In the genomic region with DNA sequence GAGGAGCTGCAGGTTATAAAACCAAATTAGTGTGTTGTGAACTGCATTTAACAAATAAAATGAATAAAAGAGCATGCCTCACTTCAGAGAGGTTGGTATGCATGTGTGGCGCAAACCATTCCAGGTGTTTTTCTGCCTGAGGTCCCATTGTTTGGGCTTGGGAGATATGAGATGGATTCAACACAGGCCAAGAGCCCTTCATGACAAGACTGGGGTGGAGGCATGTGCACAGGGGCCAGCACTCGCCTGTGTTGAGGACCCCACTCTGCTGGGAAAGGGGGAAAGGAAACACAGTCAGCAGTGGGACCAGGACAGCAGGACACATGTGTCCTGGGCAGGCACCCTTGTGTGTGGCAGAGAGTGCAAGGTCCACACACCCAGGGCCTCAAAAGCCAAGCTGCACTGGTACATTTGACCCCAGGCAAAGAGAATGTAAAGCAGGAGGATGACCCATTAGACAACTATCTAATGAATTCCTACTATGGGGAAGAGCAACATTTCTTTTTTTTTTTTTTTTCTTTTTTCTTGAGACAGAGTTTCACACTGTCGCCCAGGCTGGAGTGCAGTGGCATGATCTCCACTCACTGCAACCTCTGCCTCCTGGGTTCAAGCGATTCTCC, we compare ENCODE assay signal across 22 cellular contexts. TPM values are rescaled to one million over a fixed set of nuclear protein-coding genes. Genes with fewer than 3 reads are reported as not detected.
"Had no signal": no experiment of that assay in that cellular context is flagged by ENCODE, and none has a peak within 500 bp of the region (broad histone marks: within the 10 kb centered on the region; RNA-seq: fewer than 3 reads in every experiment).

No MANE protein-coding gene starts in this region.

- H3K36me3 Mint-ChIP-seq: brain had no signal

- H3K4me1 Mint-ChIP-seq: brain, nephron progenitor cell had no signal

- H3K9me3 ChIP-seq: esophagus squamous epithelium, ovary, suprapubic skin had no signal

- H3K4me1 ChIP-seq: suprapubic skin had no signal

- ATAC-seq: activated CD8-positive, alpha-beta T cell treated with anti-CD3 and anti-CD28 coated beads, Interleukin-2, amount 10 ng/mL, durations not matched to agents 7 days and 5 days; left ventricle myocardium superior had no signal

- H3K27me3 ChIP-seq: ovary had no signal

- H3K9me3 Mint-ChIP-seq: activated T-cell treated with anti-CD3 and anti-CD28 coated beads, Interleukin-2, amount 50 U/mL, for 24 hours; nephron progenitor cell had no signal

- H3K27ac ChIP-seq: dorsolateral prefrontal cortex, esophagus squamous epithelium, ovary, suprapubic skin, VCaP had no signal

- H3K4me3 Mint-ChIP-seq: activated CD8-positive, alpha-beta T cell treated with anti-CD3 and anti-CD28 coated beads, Interleukin-2, amount 10 ng/mL, durations not matched to agents 7 days and 5 days; activated T-cell treated with anti-CD3 and anti-CD28 coated beads, Interleukin-2, amount 50 U/mL, for 24 hours; brain; nephron progenitor cell had no signal

- DNase-seq: activated CD8-positive, alpha-beta T cell treated with anti-CD3 and anti-CD28 coated beads, Interleukin-2, amount 10 ng/mL, durations not matched to agents 7 days and 5 days; activated effector memory CD4-positive, alpha-beta T cell treated with Interleukin-2 at 50 U/mL for 16 hours; activated T-cell treated with anti-CD3 and anti-CD28 coated beads, Interleukin-2, amount 50 U/mL, for 24 hours; amygdala; cerebellar nuclear complex; dorsolateral prefrontal cortex; esophagus squamous epithelium; foreskin fibroblast; glutamatergic neuron; left ventricle myocardium superior; nephron progenitor cell; stimulated activated CD4-positive, alpha-beta T cell treated with anti-CD3 and anti-CD28 coated beads, Interleukin-4, amount 100 ng/mL, for 1 hour; stimulated activated CD8-positive, alpha-beta memory T cell treated with anti-CD3 and anti-CD28 coated beads, Interleukin-4, amount 100 ng/mL, for 48 hours; stimulated activated naive CD8-positive, alpha-beta T cell treated with anti-CD3 and anti-CD28 coated beads, Interleukin-15, Interleukin-2, amounts not matched to agents 100 U/mL and 50 U/mL, for 24 hours had no signal

- H3K36me3 ChIP-seq: esophagus squamous epithelium, ovary, suprapubic skin had no signal

- H3K27ac Mint-ChIP-seq: activated CD8-positive, alpha-beta T cell treated with anti-CD3 and anti-CD28 coated beads, Interleukin-2, amount 10 ng/mL, durations not matched to agents 7 days and 5 days; activated naive CD4-positive, alpha-beta T cell treated with anti-CD3 and anti-CD28 coated beads, Interleukin-2, amount 50 U/mL, for 72 hours; activated T-cell treated with anti-CD3 and anti-CD28 coated beads, Interleukin-2, amount 50 U/mL, for 24 hours; brain; nephron progenitor cell had no signal

- H3K4me3 ChIP-seq: dorsolateral prefrontal cortex, esophagus squamous epithelium, ovary, suprapubic skin had no signal

RNA-seq across cellular contexts. Expression of a gene that starts 9.2 kb away (rescaled TPM):
- total RNA-seq: activated CD8-positive, alpha-beta T cell treated with anti-CD3 and anti-CD28 coated beads, Interleukin-2, amount 10 ng/mL, durations not matched to agents 7 days and 5 days; activated naive CD4-positive, alpha-beta T cell treated with anti-CD3 and anti-CD28 coated beads, Interleukin-2, amount 50 U/mL, for 72 hours; dorsolateral prefrontal cortex; esophagus squamous epithelium; left ventricle myocardium superior; mesenteric fat pad; ovary; suprapubic skin; ureter had no signal

RNA-seq across cellular contexts. Expression of a gene that starts 12.9 kb away (rescaled TPM):
- total RNA-seq: activated CD8-positive, alpha-beta T cell treated with anti-CD3 and anti-CD28 coated beads, Interleukin-2, amount 10 ng/mL, durations not matched to agents 7 days and 5 days; activated naive CD4-positive, alpha-beta T cell treated with anti-CD3 and anti-CD28 coated beads, Interleukin-2, amount 50 U/mL, for 72 hours; dorsolateral prefrontal cortex; esophagus squamous epithelium; left ventricle myocardium superior; mesenteric fat pad; ovary; renal cortical epithelial cell; suprapubic skin; ureter had no signal
